ENCODE assay signal across 12 cellular contexts in genomic region chr1:206895837-206896242, GRCh38. TPM values are rescaled to one million over a fixed set of nuclear protein-coding genes. Genes with fewer than 3 reads are reported as not detected.
DNase-seq lines count a peak whose midpoint lies in the region; ATAC-seq, FAIRE-seq and TF ChIP-seq lines count a peak whose summit lies in the region.
"Had no signal": no experiment of that assay in that cellular context is flagged by ENCODE, and none has a peak within 500 bp of the region (broad histone marks: within the 10 kb centered on the region; RNA-seq: fewer than 3 reads in every experiment).

No MANE protein-coding gene starts in this region.

- H3K27me3 ChIP-seq in pancreas (no peaks in the 10 kb centered on the region), SJCRH30 (peaks cover 6% of the 10 kb centered on the region; the same call in 1 of the 2 replicates)

- H3K4me3 ChIP-seq in pancreas (no peak overlapping the region), SJCRH30 (no peak overlapping the region)

- H3K9me3 ChIP-seq in pancreas (no peaks in the 10 kb centered on the region), SJCRH30 (replicated peaks) (no peaks in the 10 kb centered on the region)

- H3K4me1 ChIP-seq in pancreas (peaks cover 0 to 10% (median 0%) of the 10 kb centered on the region in 3 donors), SJCRH30 (peaks cover 11% of the 10 kb centered on the region; the same call in 1 of the 2 replicates)

- intact Hi-C loops in pancreas (cut with DNase I) = no loop called here

- ATAC-seq in pancreas = peak; percentile 56 to 84 (median 76)

- H3K27ac ChIP-seq in pancreas (no peak overlapping the region), SJCRH30 (no peak overlapping the region)

- DNase-seq in DMS79 treated with DMSO at 0.1 percent for 48 hours (lab: John Stamatoyannopoulos, UW) (peak; percentile 83), DMS79 (lab: John Stamatoyannopoulos, UW) (no peak), NCI-H2029 (lab: John Stamatoyannopoulos, UW) (peak; percentile 88), cerebellum (ENCODE audit: low spot score) (peak; percentile 66), pancreas (no peak), SJCRH30 (no peak), epidermal melanocyte (ENCODE audit: insufficient read length, low spot score) (no peak)
- no peak for DNase-seq in activated T-cell treated with anti-CD3 and anti-CD28 coated beads, Interleukin-2, amount 50 U/mL, for 48 hours
- DNase-seq: 8988T, cortex of kidney had no signal

- 49 to 54% methylated on average over 3 of the region's 3 CpGs for WGBS in pancreas, 2 donors

- no peaks in the 10 kb centered on the region for H3K36me3 ChIP-seq in pancreas
- no peaks in the 10 kb centered on the region for H3K36me3 ChIP-seq in SJCRH30

- FAIRE-seq in pancreas (lab: Jason Lieb, UNC) = no peak
- FAIRE-seq: H1 had no signal

- no peak for TF ChIP-seq CTCF in pancreas (IDR thresholded peaks at IDR 0.05)

RNA-seq across cellular contexts. Expression of gene IL24, which starts 1.4 kb away (rescaled TPM):
- not detected for total RNA-seq in cerebellum
- not detected for total RNA-seq in pancreas
- polyA plus RNA-seq in pancreas = not detected
- total RNA-seq in SJCRH30 (2014; rRNA removed; shearing (Covaris generic)) = not detected in 2 replicates
- total RNA-seq: H1 had no signal
- polyA plus RNA-seq: H1 had no signal

RNA-seq across cellular contexts. Expression of gene FCMR, which starts 25.9 kb away (rescaled TPM):
- total RNA-seq in cerebellum = not detected
- 1 to 10 TPM in 3 of 6 donors, under 1 TPM in 3; 0.58 to 2.0 (median 0.97) TPM for total RNA-seq in pancreas
- polyA plus RNA-seq in pancreas = 1 to 10 TPM in 1 of 2 donors, under 1 TPM in 1; 0.65 to 1.2 TPM
- total RNA-seq in SJCRH30 (2014; rRNA removed; shearing (Covaris generic)) = not detected in 2 replicates
- total RNA-seq: H1 had no signal

RNA-seq across cellular contexts. Expression of gene IL20, which starts 30.4 kb away (rescaled TPM):
- total RNA-seq in cerebellum (not detected), pancreas (not detected)
- polyA plus RNA-seq in pancreas = not detected
- not detected in 2 replicates for total RNA-seq in SJCRH30 (2014; rRNA removed; shearing (Covaris generic))
- total RNA-seq: H1, kidney epithelial cell had no signal
- polyA plus RNA-seq: H1 had no signal

RNA-seq across cellular contexts. Expression of gene PIGR, which starts 50.4 kb away (rescaled TPM):
- total RNA-seq in cerebellum (3.5 TPM), pancreas (10 to 100 TPM; 19.3 to 83.4 (median 44.0) TPM)
- 1 to 10 TPM; 7.1 to 8.4 TPM for polyA plus RNA-seq in pancreas
- not detected in 2 replicates for total RNA-seq in SJCRH30 (2014; rRNA removed; shearing (Covaris generic))
- total RNA-seq: H1, kidney epithelial cell had no signal
- polyA plus RNA-seq: H1 had no signal

Comparison
In these comparisons a context has a peak if more than half of its experiments do, and no peak if none do; other contexts are left out.
1. DNase-seq: peak in DMS79 treated with DMSO at 0.1 percent for 48 hours (single experiment), NCI-H2029 (single experiment) and cerebellum (single experiment); none in DMS79 (single experiment), pancreas (0 of 6), SJCRH30 (0 of 2), epidermal melanocyte (single experiment) and activated T-cell treated with anti-CD3 and anti-CD28 coated beads, Interleukin-2, amount 50 U/mL, for 48 hours (0 of 2).